In the genomic region with DNA sequence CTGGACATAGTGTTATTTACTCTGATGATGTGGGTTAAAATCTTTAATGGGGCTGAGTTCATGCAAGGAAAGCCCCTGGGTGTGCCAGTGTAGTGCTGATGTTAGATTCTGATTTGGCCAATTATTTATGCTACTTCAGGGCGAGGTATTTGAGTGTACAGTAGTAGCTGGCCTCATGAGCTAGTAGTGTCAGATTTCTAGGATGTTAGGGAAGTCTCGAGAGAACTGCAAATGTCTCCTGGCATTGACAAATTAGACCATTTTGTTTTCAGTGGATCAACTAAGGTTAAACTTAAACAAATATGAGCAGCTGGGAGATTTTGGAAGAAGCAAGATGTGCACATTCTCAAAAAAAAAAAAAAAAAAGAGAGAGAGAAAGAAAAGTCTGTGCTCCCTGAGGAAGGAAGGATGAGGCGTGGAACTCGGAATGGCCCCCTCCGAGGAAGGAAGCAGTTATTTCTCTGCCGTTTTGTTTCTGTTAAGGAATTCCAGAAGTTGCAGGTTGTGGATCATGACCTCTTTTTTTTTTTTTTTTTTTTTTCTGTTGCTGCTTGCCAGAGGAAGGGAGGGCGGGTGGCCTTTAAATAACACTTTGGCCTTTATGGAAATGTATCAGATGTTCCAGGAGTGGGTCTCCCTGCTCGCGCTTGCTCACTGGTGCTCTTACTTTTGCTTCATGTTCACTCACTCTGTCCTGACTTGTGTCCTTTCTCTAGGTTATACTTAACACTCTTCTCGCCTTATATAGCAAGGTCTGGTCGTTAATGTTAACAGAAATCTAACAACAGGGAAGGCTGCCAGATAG, we compare ENCODE assay signal across 10 cellular contexts.
A peak's percentile ranks its signal among the peaks of the same experiment; 100 is the strongest.
DNase-seq lines count a peak whose midpoint lies in the region; ATAC-seq and TF ChIP-seq lines count a peak whose summit lies in the region.
"Had no signal": no experiment of that assay in that cellular context is flagged by ENCODE, and none has a peak within 500 bp of the region (broad histone marks: within the 10 kb centered on the region; RNA-seq: fewer than 3 reads in every experiment).

No MANE protein-coding gene starts in this region.

- H4K20me1 ChIP-seq in osteoblast (ENCODE audit: insufficient read depth, low read length): no peaks in the 10 kb centered on the region

- H3K4me1 ChIP-seq in ACC112 (ENCODE audit: control insufficient read depth, insufficient read depth, low read length, unreplicated experiment) (peaks cover 37% of the 10 kb centered on the region), SJCRH30 (peaks cover 53% of the 10 kb centered on the region), osteoblast (ENCODE audit: insufficient read depth, low read length) (peaks cover 18% of the 10 kb centered on the region)

- no peaks in the 10 kb centered on the region for H3K36me3 ChIP-seq in ACC112 (ENCODE audit: insufficient read depth, low read length)
- H3K36me3 ChIP-seq in SJCRH30: peaks cover 4% of the 10 kb centered on the region; the same call in 1 of the 2 replicates
- H3K36me3 ChIP-seq in osteoblast (ENCODE audit: insufficient read depth, low read length): no peaks in the 10 kb centered on the region

- DNase-seq in SJCRH30 (peak; percentile 53 to 86), fibroblast of the conjunctiva (ENCODE audit: low read depth) (peak; percentile 49), osteoblast (ENCODE audit: insufficient read length, low spot score, missing footprints) (peak; percentile 31), GM10266 (ENCODE audit: extremely low spot score) (no peak), NCI-H82 (lab: John Stamatoyannopoulos, UW) (no peak), OCI-M1 (lab: John Stamatoyannopoulos, UW) (no peak)
- DNase-seq: NCI-H526 had no signal

- peak overlapping the region; percentile 68 for H3K4me2 ChIP-seq in osteoblast (ENCODE audit: insufficient read depth, low read length)

- peak overlapping the region; percentile 40; the same call in 1 of the 2 replicates for H3K4me3 ChIP-seq in ACC112 (ENCODE audit: low read depth, low read length)
- peak overlapping the region; percentile 60 for H3K4me3 ChIP-seq in SJCRH30
- H3K4me3 ChIP-seq in osteoblast (ENCODE audit: insufficient read depth, low read length): peak overlapping the region; percentile 20

- peak overlapping the region; percentile 16; the same call in 1 of the 2 replicates for H3K27ac ChIP-seq in ACC112 (ENCODE audit: low read depth, low read length)
- H3K27ac ChIP-seq in SJCRH30: peak overlapping the region; percentile 80
- peak overlapping the region; percentile 37 for H3K27ac ChIP-seq in osteoblast (ENCODE audit: low read depth, low read length)
- H3K27ac ChIP-seq: C4-2B had no signal

- H2AFZ ChIP-seq in ACC112 (ENCODE audit: low read length, unreplicated experiment) (no peak overlapping the region), osteoblast (ENCODE audit: low read length) (peak overlapping the region; percentile 71)

- H3K79me2 ChIP-seq in ACC112 (ENCODE audit: control insufficient read depth, insufficient read depth, low read length, unreplicated experiment) (no peaks in the 10 kb centered on the region), osteoblast (ENCODE audit: insufficient read depth, low read length) (no peaks in the 10 kb centered on the region)

- H3K27me3 ChIP-seq in ACC112 (ENCODE audit: insufficient read depth, low read length) (no peaks in the 10 kb centered on the region), SJCRH30 (no peaks in the 10 kb centered on the region), osteoblast (ENCODE audit: insufficient read depth, low read length) (no peaks in the 10 kb centered on the region)

- ATAC-seq in GM18867 (IDR thresholded peaks at IDR 0.05; ENCODE audit: unreplicated experiment): no peak

- no peak for TF ChIP-seq CTCF in osteoblast (IDR thresholded peaks at IDR 0.05; ENCODE audit: extremely low read depth, low read depth, low read length)
- TF ChIP-seq CTCF in GM10266 (IDR thresholded peaks at IDR 0.05; ENCODE audit: control insufficient read depth, insufficient read depth, low read depth, missing control alignments): no peak

- H3K9me3 ChIP-seq in SJCRH30 (replicated peaks) (no peaks in the 10 kb centered on the region), osteoblast (ENCODE audit: low read depth, low read length) (no peaks in the 10 kb centered on the region)

Comparison
In these comparisons a context has a peak if more than half of its experiments do, and no peak if none do; other contexts are left out.
1. H3K27ac ChIP-seq: peak in every context shown above with its lines; median percentile 80 in SJCRH30; 37 in osteoblast; 16 in ACC112.
2. DNase-seq: peak in SJCRH30 (2 of 2), fibroblast of the conjunctiva (single experiment) and osteoblast (single experiment); none in GM10266 (single experiment), NCI-H82 (single experiment) and OCI-M1 (single experiment).
3. Peak in every context shown above with its lines, with median percentiles within 50 percentile points of each other: H3K4me3 ChIP-seq.